Comparison of ENCODE assay signal across 8 cellular contexts in the genomic region with DNA sequence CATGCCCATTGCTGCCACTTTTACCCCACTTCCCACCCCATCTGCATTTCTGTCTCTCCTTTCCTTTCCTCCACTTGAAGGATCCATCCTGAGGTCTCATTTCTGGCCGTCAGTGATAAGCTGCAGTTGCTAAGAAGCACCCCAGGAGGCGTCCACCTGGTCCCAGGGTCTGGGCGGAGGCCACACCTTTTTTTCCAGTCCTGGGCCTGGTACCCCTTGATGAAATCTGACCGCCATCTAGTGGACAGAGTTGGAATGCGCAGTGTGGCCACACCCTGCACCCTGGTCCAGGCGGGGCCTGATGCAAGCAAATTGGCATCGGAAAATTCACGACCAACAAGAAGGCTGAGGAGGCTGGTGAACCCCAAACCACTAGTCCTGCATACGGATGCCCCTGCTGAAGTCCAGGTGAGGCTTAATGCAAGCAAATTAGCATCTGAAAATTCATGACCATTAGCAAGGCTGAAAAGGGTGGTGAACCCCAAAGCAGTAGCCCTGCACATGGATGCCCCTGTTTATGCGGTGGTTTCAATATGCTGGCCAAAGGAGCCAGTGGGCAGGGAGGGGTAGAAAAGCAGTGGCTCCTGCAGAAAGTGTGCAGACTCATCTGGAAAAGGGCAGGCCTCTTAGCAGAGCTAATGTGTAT. TPM values are rescaled to one million over a fixed set of nuclear protein-coding genes. Genes with fewer than 3 reads are reported as not detected.
A peak's percentile ranks its signal among the peaks of the same experiment; 100 is the strongest.
DNase-seq lines count a peak whose midpoint lies in the region; ATAC-seq and TF ChIP-seq lines count a peak whose summit lies in the region.

No MANE protein-coding gene starts in this region.

- no peak overlapping the region for H3K4me3 ChIP-seq in GM12864 (ENCODE audit: low read depth, low read length)
- no peak overlapping the region for H3K4me3 ChIP-seq in Karpas-422 (ENCODE audit: low read length)
- no peak overlapping the region for H3K4me3 ChIP-seq in SJCRH30

- H3K9ac ChIP-seq in Karpas-422 (ENCODE audit: low read length) = no peak overlapping the region

- DNase-seq in GM12864 (ENCODE audit: low read depth) (peak; percentile 40), H4 (ENCODE audit: low spot score) (peak; percentile 83), Karpas-422 (peak; percentile 91), SJCRH30 (peak; percentile 78 to 88), Right ventricle myocardium superior (peak; percentile 53), retina (peak; percentile 83), mesenteric fat pad (ENCODE audit: low spot score) (no peak)
- peak; percentile 75 for DNase-seq in activated naive CD4-positive, alpha-beta T cell treated with Interleukin-2 at 50 U/mL for 16 hours

- peaks cover 8% of the 10 kb centered on the region for H4K20me1 ChIP-seq in Karpas-422 (ENCODE audit: insufficient read depth, low read depth, low read length)

- H3K79me2 ChIP-seq in Karpas-422 (ENCODE audit: low read length) = peaks cover 2% of the 10 kb centered on the region; the same call in 1 of the 2 replicates

- no peak overlapping the region for H3K4me2 ChIP-seq in Karpas-422 (ENCODE audit: low read depth, low read length, poor library complexity, severe bottlenecking)

- H3K27me3 ChIP-seq in Karpas-422 (ENCODE audit: low read length) (no peaks in the 10 kb centered on the region), SJCRH30 (no peaks in the 10 kb centered on the region)

- ATAC-seq in Right ventricle myocardium superior (ENCODE audit: poor library complexity) = peak; percentile 71

- H3K36me3 ChIP-seq in Karpas-422 (ENCODE audit: insufficient read depth, low read length) (peaks cover 78% of the 10 kb centered on the region), SJCRH30 (no peaks in the 10 kb centered on the region)

- no peaks in the 10 kb centered on the region for H3K9me2 ChIP-seq in Karpas-422 (replicated peaks; ENCODE audit: insufficient read depth, low read length)

- no peak overlapping the region for H2AFZ ChIP-seq in Karpas-422 (ENCODE audit: low read length)

- H3K4me1 ChIP-seq in Karpas-422 (ENCODE audit: low read length) = no peaks in the 10 kb centered on the region
- no peaks in the 10 kb centered on the region for H3K4me1 ChIP-seq in SJCRH30

- intact Hi-C loops in Right ventricle myocardium superior (cut with DNase I) = no loop called here

- H3K9me3 ChIP-seq in Karpas-422 (ENCODE audit: low read length) (no peaks in the 10 kb centered on the region), SJCRH30 (replicated peaks) (no peaks in the 10 kb centered on the region)

- peak; percentile 93 for TF ChIP-seq CTCF in GM12864 (IDR thresholded peaks at IDR 0.05; ENCODE audit: low read depth, low read length, missing control alignments)

- no peak overlapping the region for H3K27ac ChIP-seq in Karpas-422 (ENCODE audit: low read length)
- H3K27ac ChIP-seq in SJCRH30 = no peak overlapping the region

RNA-seq across cellular contexts. Expression of a gene that starts 43.3 kb away (rescaled TPM):
- total RNA-seq in H4 (2014; rRNA removed; shearing (Covaris generic)) = 5.7 and 8.4 TPM in 2 replicates
- 164 and 481 TPM in 2 replicates for total RNA-seq in Karpas-422 (2014; rRNA removed; shearing (Covaris generic); ENCODE audit: low replicate concordance)
- total RNA-seq in SJCRH30 (2014; rRNA removed; shearing (Covaris generic)) = 22.7 and 23.7 TPM in 2 replicates
- total RNA-seq in Right ventricle myocardium superior = 29.7 TPM
- total RNA-seq in mesenteric fat pad = 211 TPM
